In the genomic region with DNA sequence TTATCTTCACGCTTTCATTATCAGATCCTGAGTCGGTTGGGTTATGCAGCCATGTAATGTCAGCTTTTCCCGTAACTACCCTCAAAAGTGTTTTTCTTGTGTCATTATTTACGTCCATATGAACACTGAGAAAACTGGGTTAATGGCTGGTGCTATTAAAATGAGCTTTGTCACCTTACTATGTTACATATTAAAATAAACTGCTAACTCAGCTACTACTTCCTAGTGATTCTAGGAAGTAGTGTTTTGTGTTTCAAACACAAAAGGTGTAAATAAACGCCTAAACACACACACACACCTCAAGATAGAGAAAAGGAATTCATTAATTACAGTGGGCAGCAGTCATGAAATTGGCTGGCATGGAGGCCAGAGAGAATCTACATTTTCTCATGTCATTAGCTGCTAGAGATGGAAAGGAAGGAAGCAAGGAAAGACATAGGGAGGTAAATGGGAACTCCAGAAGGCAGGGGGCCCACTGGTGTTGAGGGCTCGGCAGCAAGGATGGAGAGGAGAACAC, we compare ENCODE assay signal across 8 cellular contexts. TPM values are rescaled to one million over a fixed set of nuclear protein-coding genes. Genes with fewer than 3 reads are reported as not detected.
DNase-seq lines count a peak whose midpoint lies in the region; ATAC-seq and TF ChIP-seq lines count a peak whose summit lies in the region.

No MANE protein-coding gene starts in this region.

- H3K18ac ChIP-seq in IMR-90 (ENCODE audit: low read depth, low read length) = peak overlapping the region; percentile 1; the same call in 1 of the 2 replicates

- no peaks in the 10 kb centered on the region for H3K9me3 ChIP-seq in IMR-90 (ENCODE audit: control insufficient read depth, insufficient read depth, low read length)
- no peaks in the 10 kb centered on the region for H3K9me3 ChIP-seq in ovary

- no peaks in the 10 kb centered on the region for H4K20me1 ChIP-seq in IMR-90 (ENCODE audit: insufficient read depth, low read length)

- POLR2A ChIA-PET in IMR-90 (lab: Charles Lee; ENCODE audit: unreplicated experiment) = interaction anchor here (0.5 to 1.0 kb wide), 2 partner anchors 94 to 122 kb away, joined by 4 to 9 read pairs; no protein-coding TSS in a partner anchor

- no peak overlapping the region for H2BK20ac ChIP-seq in IMR-90 (ENCODE audit: low read depth, low read length)

- DNase-seq in GM06990 (ENCODE audit: extremely low read depth, insufficient read length) (no peak), IMR-90 (no peak), epithelial cell of esophagus (ENCODE audit: low read depth) (no peak), ovary (no peak), AML-193 (lab: John Stamatoyannopoulos, UW) (no peak)
- no peak for DNase-seq in activated naive CD4-positive, alpha-beta T cell treated with anti-CD3 and anti-CD28 coated beads, Interleukin-2, amount 50 U/mL, for 72 hours (ENCODE audit: low spot score in 2 of 2)
- no peak for DNase-seq in stimulated activated CD4-positive, alpha-beta T cell treated with anti-CD3 and anti-CD28 coated beads, Interleukin-4, amount 100 ng/mL, for 24 hours

- peak overlapping the region; percentile 33 to 76; a peak in 3 of 4 replicates for H4K8ac ChIP-seq in IMR-90 (ENCODE audit: low read depth in 2 of 2, low read length in 2 of 2)

- H4K5ac ChIP-seq in IMR-90 (ENCODE audit: low read depth, low read length) = peak overlapping the region; percentile 43

- peak overlapping the region; percentile 5; the same call in 1 of the 3 replicates for H2BK15ac ChIP-seq in IMR-90 (ENCODE audit: low read depth, low read length)

- CTCF ChIA-PET in IMR-90 (lab: Yijun Ruan, JAX) = interaction anchor here (0.8 to 2.1 kb wide), 12 partner anchors 10 to 107 kb away, joined by 3 to 13 read pairs (median 4); a partner anchor contains a TSS

- H3K4ac ChIP-seq in IMR-90 (ENCODE audit: low read depth, low read length) = peak overlapping the region; percentile 51

- no peak for TF ChIP-seq POLR2A in IMR-90 (IDR thresholded peaks at IDR 0.05; ENCODE audit: low read depth, low read length)
- no peak for TF ChIP-seq POLR2A in ovary (IDR thresholded peaks at IDR 0.05)

- peak overlapping the region; percentile 71 for H3K4me2 ChIP-seq in IMR-90 (ENCODE audit: low read depth, low read length)

- peak overlapping the region; percentile 42 for H2AK9ac ChIP-seq in IMR-90 (replicated peaks; ENCODE audit: low read depth, low read length, poor library complexity)

- H3K36me3 Mint-ChIP-seq in activated naive CD4-positive, alpha-beta T cell treated with anti-CD3 and anti-CD28 coated beads, Interleukin-2, amount 50 U/mL, for 72 hours = peaks cover 19 to 23% of the 10 kb centered on the region in 2 donors

- H2BK120ac ChIP-seq in IMR-90 (ENCODE audit: low read depth, low read length) = peak overlapping the region; percentile 17; the same call in 1 of the 2 replicates

- in situ Hi-C loops in IMR-90 (cut with MboI; ENCODE audit: low sequenced_read_pairs) = no loop called here

- H3K9me1 ChIP-seq in IMR-90 (ENCODE audit: insufficient read depth, low read length) = peaks cover 3% of the 10 kb centered on the region; the same call in 1 of the 2 replicates

- intact Hi-C loops in IMR-90 (cut with micrococcal nuclease) (loop anchor here (2.0 kb wide), 3 partner anchors 27 to 133 kb away; a partner anchor contains a TSS), ovary (cut with DNase I) (loop anchor here in 3 of 4 donors (2.0 to 5.0 kb wide), 3 partner anchors 52 to 57 kb away; a partner anchor contains a TSS)

- 0% methylated on average over 1 of the region's 6 CpGs; no CpG with 5 or more reads in 1 of the 2 experiments for WGBS in IMR-90 (ENCODE audit: extremely low coverage in 2 of 2, insufficient read length in 1 of 2), 2 experiments
- 1 to 2% (median 1%) methylated on average over 6 of the region's 6 CpGs for WGBS in ovary, 3 donors

- H3K4me3 ChIP-seq in GM06990 (replicated peaks; ENCODE audit: low read depth, low read length) (peak overlapping the region; percentile 91), IMR-90 (ENCODE audit: insufficient read depth, low read depth, low read length) (peak overlapping the region; percentile 45), epithelial cell of esophagus (ENCODE audit: low read length) (peak overlapping the region; percentile 48), ovary (peak overlapping the region; percentile 37)

- H3K4me1 ChIP-seq in IMR-90 (ENCODE audit: control insufficient read depth, insufficient read depth, low read length) (peaks cover 3% of the 10 kb centered on the region; the same call in 1 of the 2 replicates), ovary (ENCODE audit: insufficient read depth) (peaks cover 3% of the 10 kb centered on the region)

- H4K91ac ChIP-seq in IMR-90 (ENCODE audit: insufficient read depth, low read depth, low read length) = peak overlapping the region; percentile 2; the same call in 1 of the 2 replicates

- dilution Hi-C loops in IMR-90 (cut with HindIII; ENCODE audit: low sequenced_read_pairs, unreplicated experiment) = no loop called here

- H3K23ac ChIP-seq in IMR-90 (ENCODE audit: low read depth, low read length) = peak overlapping the region; percentile 13; the same call in 1 of the 2 replicates

- H3K27me3 ChIP-seq in GM06990 (replicated peaks; ENCODE audit: control insufficient read depth, insufficient read depth, low read length) (no peaks in the 10 kb centered on the region), IMR-90 (ENCODE audit: control insufficient read depth, insufficient read depth, low read length) (no peaks in the 10 kb centered on the region), ovary (no peaks in the 10 kb centered on the region)

- H3K27ac Mint-ChIP-seq in activated naive CD4-positive, alpha-beta T cell treated with anti-CD3 and anti-CD28 coated beads, Interleukin-2, amount 50 U/mL, for 72 hours = no peak overlapping the region

- H2AK5ac ChIP-seq in IMR-90 (ENCODE audit: low read depth, low read length) = peak overlapping the region; percentile 26; the same call in 1 of the 2 replicates

- H3K79me1 ChIP-seq in IMR-90 (ENCODE audit: low read depth in 1 of 2, low read length in 2 of 2) = peaks cover 7 to 33% of the 10 kb centered on the region in 2 experiments

- TF ChIP-seq RAD21 in IMR-90 (IDR thresholded peaks at IDR 0.05; ENCODE audit: low read length) = no peak

- H3K36me3 ChIP-seq in GM06990 (ENCODE audit: control insufficient read depth, insufficient read depth, low read length) (peaks cover 2% of the 10 kb centered on the region), IMR-90 (ENCODE audit: control insufficient read depth, insufficient read depth, low read length) (peaks cover 8% of the 10 kb centered on the region), ovary (no peaks in the 10 kb centered on the region)

- H2AFZ ChIP-seq in IMR-90 (replicated peaks; ENCODE audit: low read length, poor library complexity) = peak overlapping the region; percentile 88

- no peaks in the 10 kb centered on the region for H3K9me3 Mint-ChIP-seq in activated naive CD4-positive, alpha-beta T cell treated with anti-CD3 and anti-CD28 coated beads, Interleukin-2, amount 50 U/mL, for 72 hours

- ATAC-seq in IMR-90 (ENCODE audit: low read depth) = no peak; the same call in 1 of the 2 replicates
- no peak for ATAC-seq in GM18517 (IDR thresholded peaks at IDR 0.05; ENCODE audit: unreplicated experiment)
- ATAC-seq in activated naive CD4-positive, alpha-beta T cell treated with anti-CD3 and anti-CD28 coated beads, Interleukin-2, amount 50 U/mL, for 72 hours = no peak

- H3K9ac ChIP-seq in IMR-90 (ENCODE audit: low read depth, low read length) = peak overlapping the region; percentile 62

- peak overlapping the region; percentile 55 for H3K14ac ChIP-seq in IMR-90 (replicated peaks; ENCODE audit: low read depth, low read length)

- BruUV-seq in IMR-90 (replicated peaks; lab: Mats Ljungman, UMichigan) = no TSS peak

- H3K56ac ChIP-seq in IMR-90 (ENCODE audit: extremely low read depth, insufficient read depth, low read length) = peak overlapping the region; percentile 46

- TF ChIP-seq CTCF in GM06990 (IDR thresholded peaks at IDR 0.05; ENCODE audit: insufficient read depth, low read length, poor library complexity, severe bottlenecking) = no peak
- no peak for TF ChIP-seq CTCF in IMR-90 (conservative IDR thresholded peaks at IDR 0.05; ENCODE audit: low read depth, low read length)
- no peak for TF ChIP-seq CTCF in epithelial cell of esophagus (IDR thresholded peaks at IDR 0.05; ENCODE audit: insufficient read depth, low read depth, low read length, missing control alignments)
- no peak for TF ChIP-seq CTCF in ovary (IDR thresholded peaks at IDR 0.05)

- H3K27ac ChIP-seq in IMR-90 (ENCODE audit: insufficient read depth, low read length) (peak overlapping the region; percentile 41), ovary (peak overlapping the region; percentile 77 to 92)

- no peak for TF ChIP-seq EP300 in ovary (IDR thresholded peaks at IDR 0.05)

- peak overlapping the region; percentile 22 for H2BK5ac ChIP-seq in IMR-90 (ENCODE audit: low read depth, low read length, poor library complexity, severe bottlenecking)

RNA-seq across cellular contexts. Expression of a gene that starts 0.7 kb away (rescaled TPM):
- total RNA-seq in IMR-90 (2012; rRNA removed) (92.2 and 99.3 TPM in 2 replicates), ovary (10 to 100 TPM; 37.6 to 92.3 (median 65.4) TPM)
- polyA plus RNA-seq in IMR-90 (2012; rRNA removed) (136 and 152 TPM in 2 replicates), ovary (100 to 1,000 TPM in 1 of 2 donors, 10 to 100 TPM in 1; 40.2 to 109 TPM)
- 94.8 and 121 TPM in 2 replicates for polyA plus RNA-seq in IMR-90 (2012; cell fraction: cytosol; rRNA removed)
- 94.0 and 146 TPM in 2 replicates for polyA plus RNA-seq in IMR-90 (2012; cell fraction: nucleus; rRNA removed; ENCODE audit: low replicate concordance)
- 100 to 1,000 TPM in 1 of 2 donors, 10 to 100 TPM in 1; 47.1 to 120 TPM for total RNA-seq in activated naive CD4-positive, alpha-beta T cell treated with anti-CD3 and anti-CD28 coated beads, Interleukin-2, amount 50 U/mL, for 72 hours

RNA-seq across cellular contexts. Expression of a gene that starts 11.0 kb away (rescaled TPM):
- total RNA-seq in IMR-90 (2012; rRNA removed) = 375 and 830 TPM in 2 replicates
- 43.4 and 44.7 TPM in 2 replicates for polyA plus RNA-seq in IMR-90 (2012; rRNA removed)
- 35.2 and 53.2 TPM in 2 replicates for polyA plus RNA-seq in IMR-90 (2012; cell fraction: cytosol; rRNA removed)
- 61.2 and 73.0 TPM in 2 replicates for polyA plus RNA-seq in IMR-90 (2012; cell fraction: nucleus; rRNA removed; ENCODE audit: low replicate concordance)
- 100 to 1,000 TPM in 5 of 7 donors, 10 to 100 TPM in 2; 90.9 to 244 (median 129) TPM for total RNA-seq in ovary
- polyA plus RNA-seq in ovary = 100 to 1,000 TPM in 1 of 2 donors, 10 to 100 TPM in 1; 57.0 to 104 TPM
- 10 to 100 TPM; 63.5 to 97.7 TPM for total RNA-seq in activated naive CD4-positive, alpha-beta T cell treated with anti-CD3 and anti-CD28 coated beads, Interleukin-2, amount 50 U/mL, for 72 hours

RNA-seq across cellular contexts. Expression of a gene that starts 27.0 kb away (rescaled TPM):
- total RNA-seq in IMR-90 (2012; rRNA removed) (19.2 and 24.2 TPM in 2 replicates), ovary (100 to 1,000 TPM in 1 of 7 donors, 10 to 100 TPM in 6; 31.6 to 111 (median 41.6) TPM)
- polyA plus RNA-seq in IMR-90 (2012; rRNA removed) (13.5 and 16.9 TPM in 2 replicates), ovary (10 to 100 TPM; 55.6 to 58.4 TPM)
- 6.4 and 11.7 TPM in 2 replicates for polyA plus RNA-seq in IMR-90 (2012; cell fraction: cytosol; rRNA removed)
- 11.4 and 23.7 TPM in 2 replicates for polyA plus RNA-seq in IMR-90 (2012; cell fraction: nucleus; rRNA removed; ENCODE audit: low replicate concordance)
- 10 to 100 TPM; 82.2 to 93.3 TPM for total RNA-seq in activated naive CD4-positive, alpha-beta T cell treated with anti-CD3 and anti-CD28 coated beads, Interleukin-2, amount 50 U/mL, for 72 hours

RNA-seq across cellular contexts. Expression of a gene that starts 46.9 kb away (rescaled TPM):
- total RNA-seq in IMR-90 (2012; rRNA removed) (under 0.01 TPM in 2 replicates), ovary (1 to 10 TPM in 1 of 7 donors, under 1 TPM in 6; 0.12 to 1.1 (median 0.66) TPM)
- polyA plus RNA-seq in IMR-90 (2012; rRNA removed) (0.07 TPM in 1 of 2 replicates, not detected in the other), ovary (under 1 TPM; 0.40 to 0.74 TPM)
- polyA plus RNA-seq in IMR-90 (2012; cell fraction: cytosol; rRNA removed) = 0.04 TPM in 1 of 2 replicates, not detected in the other
- 0.52 and 0.69 TPM in 2 replicates for polyA plus RNA-seq in IMR-90 (2012; cell fraction: nucleus; rRNA removed; ENCODE audit: low replicate concordance)
- 1 to 10 TPM in 1 of 2 donors, under 1 TPM in 1; 0.93 to 1.1 TPM for total RNA-seq in activated naive CD4-positive, alpha-beta T cell treated with anti-CD3 and anti-CD28 coated beads, Interleukin-2, amount 50 U/mL, for 72 hours

RNA-seq across cellular contexts. Expression of a gene that starts 52.4 kb away (rescaled TPM):
- total RNA-seq in IMR-90 (2012; rRNA removed) (57.2 and 67.6 TPM in 2 replicates), ovary (10 to 100 TPM; 13.7 to 34.5 (median 19.1) TPM)
- polyA plus RNA-seq in IMR-90 (2012; rRNA removed) (46.3 and 46.4 TPM in 2 replicates), ovary (10 to 100 TPM; 11.2 to 21.1 TPM)
- 31.5 and 33.3 TPM in 2 replicates for polyA plus RNA-seq in IMR-90 (2012; cell fraction: cytosol; rRNA removed)
- 56.1 and 57.4 TPM in 2 replicates for polyA plus RNA-seq in IMR-90 (2012; cell fraction: nucleus; rRNA removed; ENCODE audit: low replicate concordance)
- total RNA-seq in activated naive CD4-positive, alpha-beta T cell treated with anti-CD3 and anti-CD28 coated beads, Interleukin-2, amount 50 U/mL, for 72 hours = 1 to 10 TPM; 1.5 to 3.8 TPM

Comparison
In these comparisons a context has a peak if more than half of its experiments do, and no peak if none do; other contexts are left out.
1. H3K4me3 ChIP-seq: peak in every context shown above with its lines; median percentile 91 in GM06990; 48 in epithelial cell of esophagus; 45 in IMR-90; 37 in ovary.